Comparison of ENCODE assay signal across 2 cellular contexts in the genomic region with DNA sequence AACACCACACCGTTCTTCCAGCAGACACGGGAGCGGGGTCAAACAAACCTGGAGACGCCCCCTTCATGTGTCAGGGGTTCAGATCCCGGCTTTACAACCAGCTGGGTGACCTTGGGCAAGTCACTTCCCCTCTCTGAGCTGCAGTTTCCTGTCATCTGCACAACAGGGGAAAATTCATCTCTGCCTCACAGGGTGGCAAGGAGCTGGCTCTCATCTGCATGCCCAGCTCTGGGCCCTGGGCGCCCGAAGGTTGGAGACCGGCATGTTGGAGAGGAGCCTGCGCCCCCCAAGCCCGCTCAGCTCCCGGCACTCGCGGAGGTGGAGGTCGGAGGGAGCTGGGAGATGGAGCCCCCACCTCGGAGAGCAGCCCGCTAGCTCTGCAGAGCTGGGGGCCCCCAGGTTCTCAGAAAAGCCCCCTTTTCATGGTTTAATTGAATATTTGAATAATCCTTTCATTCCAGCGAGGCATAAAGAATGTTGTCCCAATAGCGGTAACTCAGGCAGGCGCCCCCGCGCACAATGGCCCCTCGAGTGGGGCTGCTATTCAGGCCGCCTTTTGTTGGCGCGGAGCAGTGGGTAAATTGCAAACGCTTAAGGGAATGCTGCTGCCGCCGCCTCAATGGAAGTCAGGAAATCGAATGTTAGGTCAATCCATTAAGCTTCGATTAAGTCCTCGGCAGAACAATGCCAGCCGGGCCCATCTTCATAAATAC.
A peak's percentile ranks its signal among the peaks of the same experiment; 100 is the strongest.
TF ChIP-seq lines count a peak whose summit lies in the region.

No MANE protein-coding gene starts in this region.

TF ChIP-seq in HepG2, 621 proteins besides CTCF, POLR2A, EP300 and RAD21:
- TF ChIP-seq ZNF768 (CRISPR knock-in tag; IDR thresholded peaks at IDR 0.05), result peak; percentile 52; the same call in 1 of the 2 replicates
- TF ChIP-seq, protein P1, sequence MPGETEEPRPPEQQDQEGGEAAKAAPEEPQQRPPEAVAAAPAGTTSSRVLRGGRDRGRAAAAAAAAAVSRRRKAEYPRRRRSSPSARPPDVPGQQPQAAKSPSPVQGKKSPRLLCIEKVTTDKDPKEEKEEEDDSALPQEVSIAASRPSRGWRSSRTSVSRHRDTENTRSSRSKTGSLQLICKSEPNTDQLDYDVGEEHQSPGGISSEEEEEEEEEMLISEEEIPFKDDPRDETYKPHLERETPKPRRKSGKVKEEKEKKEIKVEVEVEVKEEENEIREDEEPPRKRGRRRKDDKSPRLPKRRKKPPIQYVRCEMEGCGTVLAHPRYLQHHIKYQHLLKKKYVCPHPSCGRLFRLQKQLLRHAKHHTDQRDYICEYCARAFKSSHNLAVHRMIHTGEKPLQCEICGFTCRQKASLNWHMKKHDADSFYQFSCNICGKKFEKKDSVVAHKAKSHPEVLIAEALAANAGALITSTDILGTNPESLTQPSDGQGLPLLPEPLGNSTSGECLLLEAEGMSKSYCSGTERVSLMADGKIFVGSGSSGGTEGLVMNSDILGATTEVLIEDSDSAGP (CRISPR knock-in tag; IDR thresholded peaks at IDR 0.05; ENCODE audit: borderline replicate concordance), result no peak
- TF ChIP-seq CBX2 (IDR thresholded peaks at IDR 0.05; ENCODE audit: low read depth, low read length), result no peak
- TF ChIP-seq CBX2 (CRISPR knock-in tag; IDR thresholded peaks at IDR 0.05; ENCODE audit: low read depth), result no peak
TF ChIP-seq in HepG2: peak in this region for 1.

TF ChIP-seq in endothelial cell of umbilical vein, 7 proteins besides CTCF, POLR2A, EP300 and RAD21:
- TF ChIP-seq POLR2AphosphoS5 (IDR thresholded peaks at IDR 0.05; ENCODE audit: insufficient read depth, low read depth, low read length) (no peak), EZH2 (IDR thresholded peaks at IDR 0.05; ENCODE audit: borderline replicate concordance, low read depth, low read length, severe bottlenecking) (peak; percentile 71)
TF ChIP-seq in endothelial cell of umbilical vein: peak in this region for 1.
